Comparison of ENCODE assay signal across 8 cellular contexts in genomic region chr4:6268650-6269399, GRCh38. TPM values are rescaled to one million over a fixed set of nuclear protein-coding genes. Genes with fewer than 3 reads are reported as not detected.
DNase-seq lines count a peak whose midpoint lies in the region; ATAC-seq and TF ChIP-seq lines count a peak whose summit lies in the region.

No MANE protein-coding gene starts in this region.

- DNase-seq in AG04450 (ENCODE audit: low read depth, low spot score) (no peak), HAP-1 (ENCODE audit: low spot score in 2 of 2) (no peak), astrocyte of the cerebellum (ENCODE audit: low read depth) (no peak), activated gamma-delta T cell treated with Interleukin-2 at 50 U/mL for 16 hours (no peak)

- ATAC-seq in GM18873 (IDR thresholded peaks at IDR 0.05; ENCODE audit: low FRiP score, unreplicated experiment) (no peak), HG03460 (IDR thresholded peaks at IDR 0.05; ENCODE audit: unreplicated experiment) (no peak), HG03342 (IDR thresholded peaks at IDR 0.05; ENCODE audit: unreplicated experiment) (no peak)

- no peaks in the 10 kb centered on the region; the same call in 1 of the 2 replicates for H3K36me3 ChIP-seq in HAP-1 (replicated peaks)
- H3K36me3 ChIP-seq in mesodermal cell (ENCODE audit: control insufficient read depth, insufficient read depth, low read length): no peaks in the 10 kb centered on the region

- TF ChIP-seq CTCF in AG04450 (IDR thresholded peaks at IDR 0.05; ENCODE audit: low read depth, low read length) (no peak), astrocyte of the cerebellum (IDR thresholded peaks at IDR 0.05; ENCODE audit: low read depth, low read length, missing control alignments) (no peak)

- POLR2A ChIA-PET in AG04450 (lab: Yijun Ruan, JAX): interaction anchor here (0.6 to 1.0 kb wide), 4 partner anchors 10 to 372 kb away, joined by 3 to 7 read pairs (median 4); partner anchors contain the start of gene MRFAP1

- peaks cover 4% of the 10 kb centered on the region for H3K4me1 ChIP-seq in HAP-1
- peaks cover 38% of the 10 kb centered on the region for H3K4me1 ChIP-seq in mesodermal cell (ENCODE audit: control insufficient read depth, insufficient read depth, low read length, poor library complexity, severe bottlenecking)

- peak overlapping the region; percentile 52 for H3K4me3 ChIP-seq in AG04450 (ENCODE audit: low read depth, low read length)
- H3K4me3 ChIP-seq in HAP-1: peak overlapping the region; percentile 9
- peak overlapping the region; percentile 90 for H3K4me3 ChIP-seq in astrocyte of the cerebellum (ENCODE audit: low read depth, low read length)
- H3K4me3 ChIP-seq in mesodermal cell (ENCODE audit: extremely low read depth, insufficient read depth, low read length, poor library complexity, severe bottlenecking): peak overlapping the region; percentile 80

- CTCF ChIA-PET in AG04450 (lab: Charles Lee): interaction anchor here (3.3 to 19.8 kb wide), 2 partner anchors 18 to 60 kb away, joined by 25 to 310 read pairs; no protein-coding TSS in a partner anchor

- in situ Hi-C loops in HAP-1 (cut with MboI; ENCODE audit: low sequenced_read_pairs) (loop anchor here (25.0 kb wide), 1 partner anchor 818 kb away; no protein-coding TSS in a partner anchor), astrocyte of the cerebellum (cut with HindIII; ENCODE audit: low sequenced_read_pairs) (loop anchor here (5.0 kb wide), 1 partner anchor 38 kb away; no protein-coding TSS in a partner anchor)

- H3K9me3 ChIP-seq in AG04450 (ENCODE audit: control insufficient read depth, insufficient read depth, low read length) (no peaks in the 10 kb centered on the region; the same call in 1 of the 2 replicates), HAP-1 (no peaks in the 10 kb centered on the region), mesodermal cell (ENCODE audit: control insufficient read depth, low read length) (peaks cover 5% of the 10 kb centered on the region)

- WGBS in mesodermal cell (ENCODE audit: insufficient coverage in 2 of 2), 2 experiments: 66 to 72% methylated on average over 7 to 10 of the region's 13 CpGs

- no peak overlapping the region for H3K27ac ChIP-seq in AG04450 (ENCODE audit: low read depth, low read length)
- no peak overlapping the region for H3K27ac ChIP-seq in mesodermal cell (ENCODE audit: low read depth, low read length, severe bottlenecking)

- H3K27me3 ChIP-seq in AG04450 (ENCODE audit: control insufficient read depth, insufficient read depth, low read length) (peaks cover 11% of the 10 kb centered on the region), HAP-1 (ENCODE audit: low read depth) (no peaks in the 10 kb centered on the region)

RNA-seq across cellular contexts. Expression of gene WFS1, which starts 0.8 kb away (rescaled TPM):
- polyA plus RNA-seq in AG04450 (2011; rRNA removed): 46.8 and 64.6 TPM in 2 replicates
- polyA minus RNA-seq in AG04450 (2011; rRNA and poly(A)+ RNA removed): 51.3 and 72.8 TPM in 2 replicates
- polyA plus RNA-seq in mesodermal cell (2013, experiment 1 of 2): 27.9 TPM
- polyA plus RNA-seq in mesodermal cell (2013, experiment 2 of 2): 24.5 TPM

Comparison
In these comparisons a context has a peak if more than half of its experiments do, and no peak if none do; other contexts are left out.
1. H3K4me3 ChIP-seq: peak in every context shown above with its lines; median percentile 90 in astrocyte of the cerebellum; 80 in mesodermal cell; 52 in AG04450; 9 in HAP-1.